ENCODE assay signal across 1 cellular context in genomic region chr16:79997257-79997656, GRCh38.
TF ChIP-seq lines count a peak whose summit lies in the region.

No MANE protein-coding gene starts in this region.

TF ChIP-seq in SK-N-SH treated with all-trans-retinoic acid at 6 μM for 48 hours, 23 proteins besides CTCF, POLR2A, EP300 and RAD21 (continued from another document):
- TF ChIP-seq PATZ1 (CRISPR knock-in tag; IDR thresholded peaks at IDR 0.05; ENCODE audit: borderline replicate concordance) (no peak), GLIS3 (CRISPR knock-in tag; IDR thresholded peaks at IDR 0.05) (no peak), TCF4 (CRISPR knock-in tag; IDR thresholded peaks at IDR 0.05; ENCODE audit: borderline replicate concordance) (no peak), ZFP3 (CRISPR knock-in tag; IDR thresholded peaks at IDR 0.05) (no peak), ZFP30 (CRISPR knock-in tag; IDR thresholded peaks at IDR 0.05) (no peak), ZC3H10 (CRISPR knock-in tag; IDR thresholded peaks at IDR 0.05) (no peak), ISL1 (CRISPR knock-in tag; IDR thresholded peaks at IDR 0.05) (no peak), SNAI2 (CRISPR knock-in tag; IDR thresholded peaks at IDR 0.05) (no peak), BACH2 (CRISPR knock-in tag; IDR thresholded peaks at IDR 0.05; ENCODE audit: borderline replicate concordance) (no peak), TSHZ2 (CRISPR knock-in tag; IDR thresholded peaks at IDR 0.05) (no peak), ARNTL (CRISPR knock-in tag; IDR thresholded peaks at IDR 0.05; ENCODE audit: borderline replicate concordance, low read depth) (no peak), ZNF8 (CRISPR knock-in tag; IDR thresholded peaks at IDR 0.05) (no peak), ZNF565 (CRISPR knock-in tag; conservative IDR thresholded peaks at IDR 0.05; ENCODE audit: low read depth) (no peak)
